In the genomic region with DNA sequence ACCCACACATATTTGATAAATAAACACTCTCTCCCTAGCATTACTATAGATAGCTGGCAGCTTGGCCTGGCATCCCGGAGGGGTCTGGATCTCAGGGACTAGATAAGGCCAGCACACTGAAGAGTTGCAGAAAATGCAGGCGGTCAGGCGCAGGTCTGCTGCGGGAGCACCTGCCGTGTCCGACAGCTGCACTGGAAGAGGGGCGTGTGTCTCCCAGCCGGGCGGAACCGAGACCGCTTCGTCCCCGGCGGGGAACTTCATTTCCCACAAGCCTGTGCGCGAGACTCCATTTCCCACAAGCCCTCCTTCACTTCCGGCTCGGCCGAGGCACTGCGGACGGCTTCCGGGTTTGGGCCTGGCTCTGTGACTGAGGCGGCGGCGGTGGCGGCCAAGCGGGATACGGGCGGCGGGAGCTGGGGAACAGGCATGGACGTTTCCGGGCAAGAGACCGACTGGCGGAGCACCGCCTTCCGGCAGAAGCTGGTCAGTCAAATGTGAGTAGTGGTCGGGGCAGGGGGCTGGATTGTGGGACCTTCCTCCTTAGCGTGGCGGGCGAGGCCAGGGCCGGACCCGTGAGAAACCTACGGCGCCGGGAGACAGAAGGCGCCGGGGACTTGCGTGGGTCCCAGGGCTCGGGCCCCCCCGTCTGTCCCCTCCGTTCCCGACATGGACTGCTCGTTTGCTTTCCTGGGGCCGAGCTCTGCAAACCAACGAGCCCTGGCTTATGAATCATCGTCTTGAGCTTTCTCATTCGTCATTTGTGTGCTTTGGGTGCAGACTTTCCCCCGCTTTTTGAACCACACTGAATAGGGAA, we compare ENCODE assay signal across 8 cellular contexts. TPM values are rescaled to one million over a fixed set of nuclear protein-coding genes. Genes with fewer than 3 reads are reported as not detected.
DNase-seq lines count a peak whose midpoint lies in the region; ATAC-seq and TF ChIP-seq lines count a peak whose summit lies in the region.

A gene with protein sequence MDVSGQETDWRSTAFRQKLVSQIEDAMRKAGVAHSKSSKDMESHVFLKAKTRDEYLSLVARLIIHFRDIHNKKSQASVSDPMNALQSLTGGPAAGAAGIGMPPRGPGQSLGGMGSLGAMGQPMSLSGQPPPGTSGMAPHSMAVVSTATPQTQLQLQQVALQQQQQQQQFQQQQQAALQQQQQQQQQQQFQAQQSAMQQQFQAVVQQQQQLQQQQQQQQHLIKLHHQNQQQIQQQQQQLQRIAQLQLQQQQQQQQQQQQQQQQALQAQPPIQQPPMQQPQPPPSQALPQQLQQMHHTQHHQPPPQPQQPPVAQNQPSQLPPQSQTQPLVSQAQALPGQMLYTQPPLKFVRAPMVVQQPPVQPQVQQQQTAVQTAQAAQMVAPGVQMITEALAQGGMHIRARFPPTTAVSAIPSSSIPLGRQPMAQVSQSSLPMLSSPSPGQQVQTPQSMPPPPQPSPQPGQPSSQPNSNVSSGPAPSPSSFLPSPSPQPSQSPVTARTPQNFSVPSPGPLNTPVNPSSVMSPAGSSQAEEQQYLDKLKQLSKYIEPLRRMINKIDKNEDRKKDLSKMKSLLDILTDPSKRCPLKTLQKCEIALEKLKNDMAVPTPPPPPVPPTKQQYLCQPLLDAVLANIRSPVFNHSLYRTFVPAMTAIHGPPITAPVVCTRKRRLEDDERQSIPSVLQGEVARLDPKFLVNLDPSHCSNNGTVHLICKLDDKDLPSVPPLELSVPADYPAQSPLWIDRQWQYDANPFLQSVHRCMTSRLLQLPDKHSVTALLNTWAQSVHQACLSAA (plus strand): TSS at position 358 of the 814 bp plus-strand sequence. CDS start 69 bp downstream, at position 427.

- H3K36me3 Mint-ChIP-seq in T-helper 2 cell treated with Interferon-gamma antibody and Interleukin-4, amounts not matched to agents 5 μg/mL and 100 μg/mL, for 36 hours (ENCODE audit: low read depth) = peaks cover 30% of the 10 kb centered on the region

- peak within 1 kb of the TSS; percentile 96 for H3K4me3 Mint-ChIP-seq in T-helper 2 cell treated with Interferon-gamma antibody and Interleukin-4, amounts not matched to agents 5 μg/mL and 100 μg/mL, for 36 hours

- WGBS in hepatocyte (ENCODE audit: low lambda C conversion rate, missing lambda C conversion rate) = 2% methylated on average over 58 of the region's 58 CpGs

- no peaks in the 10 kb centered on the region for H3K27me3 ChIP-seq in ascending aorta
- H3K27me3 ChIP-seq in hepatocyte = no peaks in the 10 kb centered on the region

- peaks cover 0 to under 1% of the 10 kb centered on the region in 2 donors for H3K36me3 ChIP-seq in ascending aorta
- no peaks in the 10 kb centered on the region for H3K36me3 ChIP-seq in hepatocyte (replicated peaks; ENCODE audit: insufficient read depth, low read depth)

- peak within 1 kb of the TSS; percentile 76 to 85 for H3K4me3 ChIP-seq in ascending aorta
- peak within 1 kb of the TSS; percentile 94 for H3K4me3 ChIP-seq in hepatocyte

- H3K27me3 Mint-ChIP-seq in T-helper 2 cell treated with Interferon-gamma antibody and Interleukin-4, amounts not matched to agents 5 μg/mL and 100 μg/mL, for 36 hours (ENCODE audit: low read depth) = no peaks in the 10 kb centered on the region

- no peak for TF ChIP-seq CTCF in GM13977 (IDR thresholded peaks at IDR 0.05; ENCODE audit: extremely low read depth, insufficient read depth, missing control alignments)
- TF ChIP-seq CTCF in ascending aorta (IDR thresholded peaks at IDR 0.05) = no peak
- TF ChIP-seq CTCF in hepatocyte (IDR thresholded peaks at IDR 0.05; ENCODE audit: poor library complexity) = no peak

- in situ Hi-C loops in GM13977 (cut with MboI; ENCODE audit: low pct_unique_long_range_greater_than_20kb, low sequenced_read_pairs, unreplicated experiment) = no loop called here

- DNase-seq in GM13977 (ENCODE audit: low spot score) (peak; percentile 89), NCI-H2029 (lab: John Stamatoyannopoulos, UW) (peak; percentile 92), ascending aorta (ENCODE audit: low spot score in 2 of 2) (peak; percentile 51 to 95), hepatocyte (ENCODE audit: low spot score) (peak; percentile 94), renal cortical epithelial cell (ENCODE audit: low read depth) (peak; percentile 89), HPDE6-E6E7 (ENCODE audit: extremely low spot score) (no peak)
- peak; percentile 89 for DNase-seq in T-helper 2 cell treated with Interferon-gamma antibody and Interleukin-4, amounts not matched to agents 5 μg/mL and 100 μg/mL, for 36 hours (ENCODE audit: low spot score)

- H3K9me3 ChIP-seq in ascending aorta (no peaks in the 10 kb centered on the region), hepatocyte (ENCODE audit: low read depth) (no peaks in the 10 kb centered on the region)

- peaks cover 47% of the 10 kb centered on the region for H3K79me2 ChIP-seq in hepatocyte

- peak; percentile 77 for ATAC-seq in HG02852 (IDR thresholded peaks at IDR 0.05; ENCODE audit: unreplicated experiment)

- H3K9me3 Mint-ChIP-seq in T-helper 2 cell treated with Interferon-gamma antibody and Interleukin-4, amounts not matched to agents 5 μg/mL and 100 μg/mL, for 36 hours = no peaks in the 10 kb centered on the region

- intact Hi-C loops in ascending aorta (cut with DNase I) = loop anchor here (1.0 to 10.0 kb wide), 6 partner anchors 12 to 410 kb away; partner anchors contain the start of genes CRKL, KLHL22, PI4KA and SNAP29

- H3K4me1 Mint-ChIP-seq in T-helper 2 cell treated with Interferon-gamma antibody and Interleukin-4, amounts not matched to agents 5 μg/mL and 100 μg/mL, for 36 hours (ENCODE audit: low read depth) = peaks cover 43% of the 10 kb centered on the region

- H3K27ac ChIP-seq in ascending aorta = peak within 1 kb of the TSS; percentile 98
- H3K27ac ChIP-seq in hepatocyte = peak within 1 kb of the TSS; percentile 100

- H4K20me1 ChIP-seq in hepatocyte (ENCODE audit: insufficient read depth, poor library complexity, severe bottlenecking) = peaks cover 35% of the 10 kb centered on the region

- H2AFZ ChIP-seq in hepatocyte = peak within 1 kb of the TSS; percentile 66

- H3K27ac Mint-ChIP-seq in T-helper 2 cell treated with Interferon-gamma antibody and Interleukin-4, amounts not matched to agents 5 μg/mL and 100 μg/mL, for 36 hours = peak within 1 kb of the TSS; percentile 96

- H3K9me2 ChIP-seq in hepatocyte (replicated peaks; ENCODE audit: insufficient read depth) = no peaks in the 10 kb centered on the region

- H3K4me1 ChIP-seq in ascending aorta = peaks cover 12 to 27% of the 10 kb centered on the region in 2 donors
- H3K4me1 ChIP-seq in hepatocyte (ENCODE audit: insufficient read depth) = peaks cover 23% of the 10 kb centered on the region

- H3K4me2 ChIP-seq in hepatocyte = peak within 1 kb of the TSS; percentile 98

RNA-seq across cellular contexts. Expression of the gene that starts here (rescaled TPM):
- 204 TPM for total RNA-seq in ascending aorta
- 19.7 and 31.5 TPM in 2 replicates for total RNA-seq in hepatocyte
- polyA plus RNA-seq in hepatocyte = 53.1 and 53.2 TPM in 2 replicates
- 41.5 and 69.2 TPM in 2 replicates for total RNA-seq in renal cortical epithelial cell
